1 cellular context compared by ENCODE assay signal in genomic region chr17:30332057-30332542, GRCh38.
A peak's percentile ranks its signal among the peaks of the same experiment; 100 is the strongest.
TF ChIP-seq lines count a peak whose summit lies in the region.

No MANE protein-coding gene starts in this region.

TF ChIP-seq in HepG2, 621 proteins besides CTCF, POLR2A, EP300 and RAD21 (continued from another document):
- no peak for TF ChIP-seq ISX (CRISPR knock-in tag; conservative IDR thresholded peaks at IDR 0.05)
- no peak for TF ChIP-seq ZBTB40 (IDR thresholded peaks at IDR 0.05)
- TF ChIP-seq ZBTB40 (CRISPR knock-in tag; IDR thresholded peaks at IDR 0.05), result no peak
- no peak for TF ChIP-seq SMYD3 (CRISPR knock-in tag; IDR thresholded peaks at IDR 0.05)
- TF ChIP-seq HNRNPK (IDR thresholded peaks at IDR 0.05; ENCODE audit: low read depth, low read length, poor library complexity, severe bottlenecking), result no peak
- TF ChIP-seq ATF6 (CRISPR knock-in tag; conservative IDR thresholded peaks at IDR 0.05), result no peak
- no peak for TF ChIP-seq SALL2 (CRISPR knock-in tag; IDR thresholded peaks at IDR 0.05)
- peak; percentile 93 for TF ChIP-seq RARA (CRISPR knock-in tag; IDR thresholded peaks at IDR 0.05)
- TF ChIP-seq HOXA9 (CRISPR knock-in tag; IDR thresholded peaks at IDR 0.05; ENCODE audit: borderline replicate concordance), result no peak
- TF ChIP-seq PITX1 (CRISPR knock-in tag; IDR thresholded peaks at IDR 0.05), result no peak
- TF ChIP-seq DRAP1 (CRISPR knock-in tag; IDR thresholded peaks at IDR 0.05), result 0 out of 2 replicates have a peak, but pooled peaks have one; percentile 14
- TF ChIP-seq ZBTB34 (CRISPR knock-in tag; IDR thresholded peaks at IDR 0.05), result no peak
- TF ChIP-seq FOXC1 (CRISPR knock-in tag; IDR thresholded peaks at IDR 0.05; ENCODE audit: borderline replicate concordance), result no peak
- TF ChIP-seq ZNF263 (CRISPR knock-in tag; IDR thresholded peaks at IDR 0.05), result no peak
- no peak for TF ChIP-seq GZF1 (CRISPR knock-in tag; IDR thresholded peaks at IDR 0.05)
- no peak for TF ChIP-seq ZNF503 (CRISPR knock-in tag; IDR thresholded peaks at IDR 0.05)
- TF ChIP-seq ZBTB21 (CRISPR knock-in tag; IDR thresholded peaks at IDR 0.05), result 0 out of 2 replicates have a peak, but pooled peaks have one; percentile 33
- TF ChIP-seq MNT (IDR thresholded peaks at IDR 0.05), result no peak
- TF ChIP-seq ZNF639 (CRISPR knock-in tag; conservative IDR thresholded peaks at IDR 0.05), result no peak
- no peak for TF ChIP-seq MYC (CRISPR knock-in tag; IDR thresholded peaks at IDR 0.05; ENCODE audit: borderline replicate concordance)
